ENCODE assay signal across 1 cellular context in the genomic region with DNA sequence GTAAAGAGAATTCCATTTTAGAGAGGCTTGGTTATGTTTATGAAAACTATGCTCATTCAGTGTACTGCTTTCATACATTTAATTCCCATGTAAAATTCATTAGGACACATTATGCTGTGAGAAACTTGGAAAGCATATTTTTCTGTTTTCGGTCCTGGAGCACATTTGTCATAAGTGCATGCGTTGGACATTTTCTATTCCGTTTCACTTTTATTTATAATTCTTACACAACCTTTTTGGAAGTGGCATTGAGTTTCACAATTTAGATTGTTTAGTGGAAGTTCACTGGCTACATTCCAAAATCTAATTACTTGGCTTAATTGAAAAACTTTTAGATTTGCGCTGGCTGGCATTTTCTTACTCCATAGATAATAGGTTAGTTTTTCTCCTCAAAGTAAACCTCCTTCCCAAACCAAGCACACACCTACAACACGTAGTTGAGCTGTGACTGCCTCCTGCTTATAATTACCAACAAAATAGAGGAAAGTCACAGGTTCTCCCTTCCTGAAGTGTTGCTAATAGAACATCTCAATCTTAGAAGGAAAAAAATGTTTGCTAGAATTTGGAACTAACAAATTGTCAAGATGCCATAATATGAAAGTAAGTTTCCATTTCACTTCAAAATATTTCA.
TF ChIP-seq lines count a peak whose summit lies in the region.

No MANE protein-coding gene starts in this region.

TF ChIP-seq in H1, 55 proteins besides CTCF, POLR2A, EP300 and RAD21 (continued from another document):
- TF ChIP-seq RXRA (IDR thresholded peaks at IDR 0.05; ENCODE audit: insufficient read depth, low read depth, low read length) (no peak), RBBP5 (IDR thresholded peaks at IDR 0.05; ENCODE audit: borderline replicate concordance, low read depth, low read length) (no peak)
